In the genomic region with DNA sequence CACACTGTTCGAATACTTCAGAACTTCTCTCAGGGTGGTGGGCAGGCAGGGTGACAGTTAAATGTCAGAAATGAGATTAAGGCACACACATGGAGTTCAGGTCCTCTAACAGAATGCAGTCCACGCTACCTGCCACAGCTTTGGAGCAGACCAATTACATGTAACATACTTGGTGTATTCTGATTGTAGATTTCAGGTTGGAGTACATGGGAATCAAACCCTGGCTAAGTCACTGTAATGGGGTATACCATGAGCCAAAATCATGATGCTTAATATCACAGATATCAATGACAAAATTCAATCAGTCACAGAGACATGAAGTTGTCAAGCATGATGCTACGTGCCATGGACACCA, we compare ENCODE assay signal across 1 cellular context.
TF ChIP-seq lines count a peak whose summit lies in the region.

No MANE protein-coding gene starts in this region.

TF ChIP-seq in SK-N-SH, 30 proteins besides CTCF, POLR2A, EP300 and RAD21 (continued from another document):
- TF ChIP-seq, protein P1, sequence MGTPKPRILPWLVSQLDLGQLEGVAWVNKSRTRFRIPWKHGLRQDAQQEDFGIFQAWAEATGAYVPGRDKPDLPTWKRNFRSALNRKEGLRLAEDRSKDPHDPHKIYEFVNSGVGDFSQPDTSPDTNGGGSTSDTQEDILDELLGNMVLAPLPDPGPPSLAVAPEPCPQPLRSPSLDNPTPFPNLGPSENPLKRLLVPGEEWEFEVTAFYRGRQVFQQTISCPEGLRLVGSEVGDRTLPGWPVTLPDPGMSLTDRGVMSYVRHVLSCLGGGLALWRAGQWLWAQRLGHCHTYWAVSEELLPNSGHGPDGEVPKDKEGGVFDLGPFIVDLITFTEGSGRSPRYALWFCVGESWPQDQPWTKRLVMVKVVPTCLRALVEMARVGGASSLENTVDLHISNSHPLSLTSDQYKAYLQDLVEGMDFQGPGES (IDR thresholded peaks at IDR 0.05; ENCODE audit: low read depth, low read length) = no peak
- TF ChIP-seq MEF2A (IDR thresholded peaks at IDR 0.05; ENCODE audit: borderline replicate concordance, low read depth) (no peak), FOXJ3 (CRISPR knock-in tag; IDR thresholded peaks at IDR 0.05) (no peak), GATA2 (CRISPR knock-in tag; IDR thresholded peaks at IDR 0.05) (no peak), RXRA (IDR thresholded peaks at IDR 0.05; ENCODE audit: borderline replicate concordance, low read depth) (no peak), EZH2phosphoT487 (IDR thresholded peaks at IDR 0.05; ENCODE audit: borderline replicate concordance, low read depth) (no peak)
